ENCODE assay signal across 8 cellular contexts in the genomic region with DNA sequence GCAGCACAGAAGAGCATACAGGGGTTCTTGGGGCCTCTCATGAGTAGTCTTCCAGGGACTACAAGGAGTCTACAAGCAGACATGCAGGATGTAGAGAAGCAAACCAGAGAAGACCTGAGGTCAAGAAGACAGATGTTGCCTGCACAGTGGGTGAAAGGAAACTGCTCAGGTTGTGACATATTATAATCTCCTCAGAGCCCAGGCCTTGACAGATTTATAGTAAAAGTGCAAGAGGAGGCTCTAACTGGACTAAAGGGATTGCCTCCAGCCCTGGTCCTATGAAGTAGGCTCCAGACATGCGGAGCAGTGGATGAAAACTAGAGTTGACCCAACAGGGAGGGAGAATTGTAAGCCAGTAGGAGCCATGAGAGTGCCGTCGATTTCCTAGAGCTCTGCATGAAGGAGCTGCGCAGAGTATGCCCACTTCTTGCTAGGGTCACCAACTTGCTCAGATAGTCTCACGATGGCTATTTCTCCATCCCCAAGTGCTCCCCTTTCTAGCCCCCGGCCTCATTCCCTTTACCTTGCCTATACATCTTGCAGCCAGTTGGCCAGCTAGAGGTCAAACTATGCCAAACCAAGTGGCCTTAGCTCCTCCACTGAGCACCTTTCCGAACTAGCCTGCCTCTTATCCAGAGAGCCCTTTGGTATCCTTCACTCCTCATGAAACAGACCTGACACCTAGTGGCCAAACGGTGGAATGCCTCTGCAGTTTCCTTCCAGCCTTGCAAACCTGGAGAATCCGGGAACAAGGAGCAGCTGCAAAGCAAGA. TPM values are rescaled to one million over a fixed set of nuclear protein-coding genes. Genes with fewer than 3 reads are reported as not detected.
DNase-seq lines count a peak whose midpoint lies in the region; ATAC-seq and TF ChIP-seq lines count a peak whose summit lies in the region.

No MANE protein-coding gene starts in this region.

- TF ChIP-seq CTCF in RWPE1 (conservative IDR thresholded peaks at IDR 0.05; ENCODE audit: low read depth) (peak; percentile 96), thoracic aorta (IDR thresholded peaks at IDR 0.05) (peak; percentile 97)

- CTCF ChIA-PET in RWPE1 (lab: Yijun Ruan, JAX), result interaction anchor here (0.5 to 9.9 kb wide), 59 partner anchors 10 to 466 kb away, joined by 3 to 351 read pairs (median 5); a partner anchor contains a TSS

- no peaks in the 10 kb centered on the region for H3K9me3 ChIP-seq in thoracic aorta

- POLR2A ChIA-PET in RWPE1 (lab: Yijun Ruan, JAX; ENCODE audit: low non-redundant PET), result no interaction called here

- H3K4me1 ChIP-seq in thoracic aorta (ENCODE audit: control insufficient read depth in 1 of 2, low read depth in 2 of 2), result peaks cover 34 to 57% of the 10 kb centered on the region in 2 donors

- no peaks in the 10 kb centered on the region for H3K27me3 ChIP-seq in thoracic aorta (replicated peaks; ENCODE audit: insufficient read depth)

- ATAC-seq in thoracic aorta (ENCODE audit: insufficient number of reproducible peaks, low FRiP score, low read depth) (no peak), HG02588 (IDR thresholded peaks at IDR 0.05; ENCODE audit: unreplicated experiment) (no peak)

- peak; percentile 85 for DNase-seq in EL
- DNase-seq in M059J (ENCODE audit: low read depth), result peak; percentile 90
- DNase-seq in RWPE1 (ENCODE audit: low spot score), result peak; percentile 88
- peak; percentile 16 for DNase-seq in activated effector memory CD4-positive, alpha-beta T cell treated with Interleukin-2 at 50 U/mL for 16 hours
- DNase-seq in foreskin melanocyte, result peak; percentile 72
- DNase-seq in non-pigmented ciliary epithelial cell (ENCODE audit: low read depth), result peak; percentile 60
- DNase-seq in thoracic aorta (ENCODE audit: low spot score), result peak; percentile 30

- peaks cover 68% of the 10 kb centered on the region for H3K36me3 ChIP-seq in thoracic aorta

- H3K27ac ChIP-seq in RWPE1 (peak overlapping the region; percentile 75), thoracic aorta (peak overlapping the region; percentile 76 to 79)

- no peak overlapping the region for H3K4me3 ChIP-seq in thoracic aorta

RNA-seq across cellular contexts. Expression of a gene that starts 36.2 kb away (rescaled TPM):
- total RNA-seq in M059J (2014; rRNA removed; shearing (Covaris generic)), result 31.3 and 43.9 TPM in 2 replicates
- total RNA-seq in thoracic aorta, result 10 to 100 TPM; 21.4 to 32.6 TPM

Comparison
In these comparisons a context has a peak if more than half of its experiments do, and no peak if none do; other contexts are left out.
1. DNase-seq: peak in every context shown above with its lines; median percentile 90 in M059J; 88 in RWPE1; 85 in EL; 72 in foreskin melanocyte; 60 in non-pigmented ciliary epithelial cell; 30 in thoracic aorta; 16 in activated effector memory CD4-positive, alpha-beta T cell treated with Interleukin-2 at 50 U/mL for 16 hours.